In genomic region chr1:240312872-240313271, GRCh38 we compare ENCODE assay signal across 1 cellular context.
TF ChIP-seq lines count a peak whose summit lies in the region.

No MANE protein-coding gene starts in this region.

TF ChIP-seq in GM23338, 12 proteins besides CTCF, POLR2A, EP300 and RAD21 (continued from another document):
- no peak for TF ChIP-seq ZNF331 (CRISPR knock-in tag; IDR thresholded peaks at IDR 0.05; ENCODE audit: low read depth)
- TF ChIP-seq EZH2phosphoT487 (IDR thresholded peaks at IDR 0.05; ENCODE audit: unreplicated experiment): no peak
